In the genomic region with DNA sequence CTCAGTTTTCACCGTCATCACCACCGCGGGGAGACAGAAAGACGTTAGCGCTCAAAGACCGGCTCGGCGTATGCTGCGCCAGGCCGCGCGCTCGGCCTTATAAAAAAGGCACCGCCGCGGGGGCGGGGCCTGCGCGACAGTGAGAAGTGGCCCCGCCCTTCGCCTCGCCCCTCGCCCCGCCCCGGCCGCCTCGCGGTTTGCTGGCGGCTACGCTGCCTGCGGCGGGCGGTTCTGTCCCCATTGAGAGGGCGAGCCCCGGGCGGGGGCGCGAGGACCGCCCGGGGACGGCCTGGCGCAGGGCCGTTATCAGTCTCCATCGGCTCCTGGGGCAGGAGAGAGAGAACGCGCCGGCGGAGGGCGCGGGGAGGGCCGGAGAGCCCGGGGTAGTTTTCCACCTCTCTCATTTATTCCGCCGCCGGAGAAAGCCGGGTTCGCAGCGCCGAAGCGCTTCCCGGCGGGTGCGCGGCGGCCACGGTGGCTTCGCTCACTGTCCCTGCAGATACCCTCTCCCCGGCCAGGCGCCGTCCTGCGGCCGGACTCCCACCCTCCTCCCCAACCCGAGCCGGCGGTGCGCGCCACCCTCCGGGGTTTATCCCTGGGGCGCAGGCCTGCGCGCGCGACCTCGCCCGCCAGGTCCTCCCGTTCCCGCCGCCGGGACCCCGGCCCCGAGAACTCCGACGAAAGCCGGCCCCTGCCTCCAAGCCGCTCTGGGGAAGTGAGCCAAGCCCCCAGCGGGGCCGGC, we compare ENCODE assay signal across 1 cellular context.
A peak's percentile ranks its signal among the peaks of the same experiment; 100 is the strongest.
TF ChIP-seq lines count a peak whose summit lies in the region.

No MANE protein-coding gene starts in this region.

TF ChIP-seq in HEK293, 187 proteins besides CTCF, POLR2A, EP300 and RAD21 (continued from another document and continues in another):
- 0 out of 2 replicates have a peak, but pooled peaks have one; percentile 19 for TF ChIP-seq KLF16 (tag by site-specific recombination; IDR thresholded peaks at IDR 0.05)
- TF ChIP-seq ZIC2 (tag by site-specific recombination; IDR thresholded peaks at IDR 0.05): peak; percentile 89
- TF ChIP-seq, protein P1, sequence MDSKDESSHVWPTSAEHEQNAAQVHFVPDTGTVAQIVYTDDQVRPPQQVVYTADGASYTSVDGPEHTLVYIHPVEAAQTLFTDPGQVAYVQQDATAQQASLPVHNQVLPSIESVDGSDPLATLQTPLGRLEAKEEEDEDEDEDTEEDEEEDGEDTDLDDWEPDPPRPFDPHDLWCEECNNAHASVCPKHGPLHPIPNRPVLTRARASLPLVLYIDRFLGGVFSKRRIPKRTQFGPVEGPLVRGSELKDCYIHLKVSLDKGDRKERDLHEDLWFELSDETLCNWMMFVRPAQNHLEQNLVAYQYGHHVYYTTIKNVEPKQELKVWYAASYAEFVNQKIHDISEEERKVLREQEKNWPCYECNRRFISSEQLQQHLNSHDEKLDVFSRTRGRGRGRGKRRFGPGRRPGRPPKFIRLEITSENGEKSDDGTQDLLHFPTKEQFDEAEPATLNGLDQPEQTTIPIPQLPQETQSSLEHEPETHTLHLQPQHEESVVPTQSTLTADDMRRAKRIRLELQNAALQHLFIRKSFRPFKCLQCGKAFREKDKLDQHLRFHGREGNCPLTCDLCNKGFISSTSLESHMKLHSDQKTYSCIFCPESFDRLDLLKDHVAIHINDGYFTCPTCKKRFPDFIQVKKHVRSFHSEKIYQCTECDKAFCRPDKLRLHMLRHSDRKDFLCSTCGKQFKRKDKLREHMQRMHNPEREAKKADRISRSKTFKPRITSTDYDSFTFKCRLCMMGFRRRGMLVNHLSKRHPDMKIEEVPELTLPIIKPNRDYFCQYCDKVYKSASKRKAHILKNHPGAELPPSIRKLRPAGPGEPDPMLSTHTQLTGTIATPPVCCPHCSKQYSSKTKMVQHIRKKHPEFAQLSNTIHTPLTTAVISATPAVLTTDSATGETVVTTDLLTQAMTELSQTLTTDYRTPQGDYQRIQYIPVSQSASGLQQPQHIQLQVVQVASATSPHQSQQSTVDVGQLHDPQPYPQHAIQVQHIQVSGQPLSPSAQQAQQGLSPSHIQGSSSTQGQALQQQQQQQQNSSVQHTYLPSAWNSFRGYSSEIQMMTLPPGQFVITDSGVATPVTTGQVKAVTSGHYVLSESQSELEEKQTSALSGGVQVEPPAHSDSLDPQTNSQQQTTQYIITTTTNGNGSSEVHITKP (tag by site-specific recombination; IDR thresholded peaks at IDR 0.05): 0 out of 2 replicates have a peak, but pooled peaks have one; percentile 19
- peak; percentile 28; the same call in 1 of the 2 replicates for TF ChIP-seq ZNF777 (tag by site-specific recombination; IDR thresholded peaks at IDR 0.05; ENCODE audit: borderline replicate concordance)
- TF ChIP-seq, protein P2, sequence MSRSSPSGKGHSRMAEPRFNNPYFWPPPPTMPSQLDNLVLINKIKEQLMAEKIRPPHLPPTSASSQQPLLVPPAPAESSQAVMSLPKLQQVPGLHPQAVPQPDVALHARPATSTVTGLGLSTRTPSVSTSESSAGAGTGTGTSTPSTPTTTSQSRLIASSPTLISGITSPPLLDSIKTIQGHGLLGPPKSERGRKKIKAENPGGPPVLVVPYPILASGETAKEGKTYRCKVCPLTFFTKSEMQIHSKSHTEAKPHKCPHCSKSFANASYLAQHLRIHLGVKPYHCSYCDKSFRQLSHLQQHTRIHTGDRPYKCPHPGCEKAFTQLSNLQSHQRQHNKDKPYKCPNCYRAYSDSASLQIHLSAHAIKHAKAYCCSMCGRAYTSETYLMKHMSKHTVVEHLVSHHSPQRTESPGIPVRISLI (tag by site-specific recombination; IDR thresholded peaks at IDR 0.05): peak; percentile 70
- 0 out of 2 replicates have a peak, but pooled peaks have one; percentile 7 for TF ChIP-seq TCF7L2 (IDR thresholded peaks at IDR 0.05; ENCODE audit: borderline replicate concordance, low read depth, low read length)
- TF ChIP-seq ZNF596 (tag by site-specific recombination; IDR thresholded peaks at IDR 0.05): peak; percentile 85
- TF ChIP-seq ZNF335 (tag by site-specific recombination; conservative IDR thresholded peaks at IDR 0.05): peak; percentile 80
- peak; percentile 94 for TF ChIP-seq ZBTB8A (tag by site-specific recombination; IDR thresholded peaks at IDR 0.05)
- TF ChIP-seq, protein P3, sequence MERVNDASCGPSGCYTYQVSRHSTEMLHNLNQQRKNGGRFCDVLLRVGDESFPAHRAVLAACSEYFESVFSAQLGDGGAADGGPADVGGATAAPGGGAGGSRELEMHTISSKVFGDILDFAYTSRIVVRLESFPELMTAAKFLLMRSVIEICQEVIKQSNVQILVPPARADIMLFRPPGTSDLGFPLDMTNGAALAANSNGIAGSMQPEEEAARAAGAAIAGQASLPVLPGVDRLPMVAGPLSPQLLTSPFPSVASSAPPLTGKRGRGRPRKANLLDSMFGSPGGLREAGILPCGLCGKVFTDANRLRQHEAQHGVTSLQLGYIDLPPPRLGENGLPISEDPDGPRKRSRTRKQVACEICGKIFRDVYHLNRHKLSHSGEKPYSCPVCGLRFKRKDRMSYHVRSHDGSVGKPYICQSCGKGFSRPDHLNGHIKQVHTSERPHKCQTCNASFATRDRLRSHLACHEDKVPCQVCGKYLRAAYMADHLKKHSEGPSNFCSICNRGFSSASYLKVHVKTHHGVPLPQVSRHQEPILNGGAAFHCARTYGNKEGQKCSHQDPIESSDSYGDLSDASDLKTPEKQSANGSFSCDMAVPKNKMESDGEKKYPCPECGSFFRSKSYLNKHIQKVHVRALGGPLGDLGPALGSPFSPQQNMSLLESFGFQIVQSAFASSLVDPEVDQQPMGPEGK (tag by site-specific recombination; IDR thresholded peaks at IDR 0.05): peak; percentile 75
- TF ChIP-seq ZNF629 (tag by site-specific recombination; IDR thresholded peaks at IDR 0.05): peak; percentile 50; the same call in 1 of the 2 replicates
- TF ChIP-seq ZNF114 (tag by site-specific recombination; IDR thresholded peaks at IDR 0.05): no peak
- TF ChIP-seq, protein P4, sequence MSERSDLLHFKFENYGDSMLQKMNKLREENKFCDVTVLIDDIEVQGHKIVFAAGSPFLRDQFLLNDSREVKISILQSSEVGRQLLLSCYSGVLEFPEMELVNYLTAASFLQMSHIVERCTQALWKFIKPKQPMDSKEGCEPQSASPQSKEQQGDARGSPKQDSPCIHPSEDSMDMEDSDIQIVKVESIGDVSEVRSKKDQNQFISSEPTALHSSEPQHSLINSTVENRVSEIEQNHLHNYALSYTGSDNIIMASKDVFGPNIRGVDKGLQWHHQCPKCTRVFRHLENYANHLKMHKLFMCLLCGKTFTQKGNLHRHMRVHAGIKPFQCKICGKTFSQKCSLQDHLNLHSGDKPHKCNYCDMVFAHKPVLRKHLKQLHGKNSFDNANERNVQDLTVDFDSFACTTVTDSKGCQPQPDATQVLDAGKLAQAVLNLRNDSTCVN (tag by site-specific recombination; optimal IDR thresholded peaks at IDR 0.05): peak; percentile 98
- TF ChIP-seq, protein P5, sequence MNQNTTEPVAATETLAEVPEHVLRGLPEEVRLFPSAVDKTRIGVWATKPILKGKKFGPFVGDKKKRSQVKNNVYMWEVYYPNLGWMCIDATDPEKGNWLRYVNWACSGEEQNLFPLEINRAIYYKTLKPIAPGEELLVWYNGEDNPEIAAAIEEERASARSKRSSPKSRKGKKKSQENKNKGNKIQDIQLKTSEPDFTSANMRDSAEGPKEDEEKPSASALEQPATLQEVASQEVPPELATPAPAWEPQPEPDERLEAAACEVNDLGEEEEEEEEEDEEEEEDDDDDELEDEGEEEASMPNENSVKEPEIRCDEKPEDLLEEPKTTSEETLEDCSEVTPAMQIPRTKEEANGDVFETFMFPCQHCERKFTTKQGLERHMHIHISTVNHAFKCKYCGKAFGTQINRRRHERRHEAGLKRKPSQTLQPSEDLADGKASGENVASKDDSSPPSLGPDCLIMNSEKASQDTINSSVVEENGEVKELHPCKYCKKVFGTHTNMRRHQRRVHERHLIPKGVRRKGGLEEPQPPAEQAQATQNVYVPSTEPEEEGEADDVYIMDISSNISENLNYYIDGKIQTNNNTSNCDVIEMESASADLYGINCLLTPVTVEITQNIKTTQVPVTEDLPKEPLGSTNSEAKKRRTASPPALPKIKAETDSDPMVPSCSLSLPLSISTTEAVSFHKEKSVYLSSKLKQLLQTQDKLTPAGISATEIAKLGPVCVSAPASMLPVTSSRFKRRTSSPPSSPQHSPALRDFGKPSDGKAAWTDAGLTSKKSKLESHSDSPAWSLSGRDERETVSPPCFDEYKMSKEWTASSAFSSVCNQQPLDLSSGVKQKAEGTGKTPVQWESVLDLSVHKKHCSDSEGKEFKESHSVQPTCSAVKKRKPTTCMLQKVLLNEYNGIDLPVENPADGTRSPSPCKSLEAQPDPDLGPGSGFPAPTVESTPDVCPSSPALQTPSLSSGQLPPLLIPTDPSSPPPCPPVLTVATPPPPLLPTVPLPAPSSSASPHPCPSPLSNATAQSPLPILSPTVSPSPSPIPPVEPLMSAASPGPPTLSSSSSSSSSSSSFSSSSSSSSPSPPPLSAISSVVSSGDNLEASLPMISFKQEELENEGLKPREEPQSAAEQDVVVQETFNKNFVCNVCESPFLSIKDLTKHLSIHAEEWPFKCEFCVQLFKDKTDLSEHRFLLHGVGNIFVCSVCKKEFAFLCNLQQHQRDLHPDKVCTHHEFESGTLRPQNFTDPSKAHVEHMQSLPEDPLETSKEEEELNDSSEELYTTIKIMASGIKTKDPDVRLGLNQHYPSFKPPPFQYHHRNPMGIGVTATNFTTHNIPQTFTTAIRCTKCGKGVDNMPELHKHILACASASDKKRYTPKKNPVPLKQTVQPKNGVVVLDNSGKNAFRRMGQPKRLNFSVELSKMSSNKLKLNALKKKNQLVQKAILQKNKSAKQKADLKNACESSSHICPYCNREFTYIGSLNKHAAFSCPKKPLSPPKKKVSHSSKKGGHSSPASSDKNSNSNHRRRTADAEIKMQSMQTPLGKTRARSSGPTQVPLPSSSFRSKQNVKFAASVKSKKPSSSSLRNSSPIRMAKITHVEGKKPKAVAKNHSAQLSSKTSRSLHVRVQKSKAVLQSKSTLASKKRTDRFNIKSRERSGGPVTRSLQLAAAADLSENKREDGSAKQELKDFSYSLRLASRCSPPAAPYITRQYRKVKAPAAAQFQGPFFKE (tag by site-specific recombination; IDR thresholded peaks at IDR 0.05; ENCODE audit: borderline replicate concordance): no peak
- TF ChIP-seq ZNF664 (tag by site-specific recombination; IDR thresholded peaks at IDR 0.05): no peak
- 0 out of 2 replicates have a peak, but pooled peaks have one; percentile 48 for TF ChIP-seq ZFP37 (tag by site-specific recombination; IDR thresholded peaks at IDR 0.05)
- peak; percentile 39; the same call in 1 of the 2 replicates for TF ChIP-seq ZNF626 (tag by site-specific recombination; IDR thresholded peaks at IDR 0.05)
- peak; percentile 90 for TF ChIP-seq ZNF561 (tag by site-specific recombination; IDR thresholded peaks at IDR 0.05; ENCODE audit: borderline replicate concordance)
- TF ChIP-seq GLI4 (tag by site-specific recombination; IDR thresholded peaks at IDR 0.05): no peak
- 0 out of 2 replicates have a peak, but pooled peaks have one; percentile 17 for TF ChIP-seq ZNF10 (tag by site-specific recombination; IDR thresholded peaks at IDR 0.05)
- TF ChIP-seq, protein P6, sequence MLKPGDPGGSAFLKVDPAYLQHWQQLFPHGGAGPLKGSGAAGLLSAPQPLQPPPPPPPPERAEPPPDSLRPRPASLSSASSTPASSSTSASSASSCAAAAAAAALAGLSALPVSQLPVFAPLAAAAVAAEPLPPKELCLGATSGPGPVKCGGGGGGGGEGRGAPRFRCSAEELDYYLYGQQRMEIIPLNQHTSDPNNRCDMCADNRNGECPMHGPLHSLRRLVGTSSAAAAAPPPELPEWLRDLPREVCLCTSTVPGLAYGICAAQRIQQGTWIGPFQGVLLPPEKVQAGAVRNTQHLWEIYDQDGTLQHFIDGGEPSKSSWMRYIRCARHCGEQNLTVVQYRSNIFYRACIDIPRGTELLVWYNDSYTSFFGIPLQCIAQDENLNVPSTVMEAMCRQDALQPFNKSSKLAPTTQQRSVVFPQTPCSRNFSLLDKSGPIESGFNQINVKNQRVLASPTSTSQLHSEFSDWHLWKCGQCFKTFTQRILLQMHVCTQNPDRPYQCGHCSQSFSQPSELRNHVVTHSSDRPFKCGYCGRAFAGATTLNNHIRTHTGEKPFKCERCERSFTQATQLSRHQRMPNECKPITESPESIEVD (tag by site-specific recombination; IDR thresholded peaks at IDR 0.05): no peak
- peak; percentile 85 for TF ChIP-seq ZNF423 (tag by site-specific recombination; IDR thresholded peaks at IDR 0.05)
- TF ChIP-seq KLF1 (tag by site-specific recombination; IDR thresholded peaks at IDR 0.05): peak; percentile 80
- TF ChIP-seq SETDB1 (IDR thresholded peaks at IDR 0.05; ENCODE audit: insufficient read length, low read length): no peak
- peak; percentile 78 for TF ChIP-seq IKZF3 (tag by site-specific recombination; IDR thresholded peaks at IDR 0.05)
- TF ChIP-seq, protein P7, sequence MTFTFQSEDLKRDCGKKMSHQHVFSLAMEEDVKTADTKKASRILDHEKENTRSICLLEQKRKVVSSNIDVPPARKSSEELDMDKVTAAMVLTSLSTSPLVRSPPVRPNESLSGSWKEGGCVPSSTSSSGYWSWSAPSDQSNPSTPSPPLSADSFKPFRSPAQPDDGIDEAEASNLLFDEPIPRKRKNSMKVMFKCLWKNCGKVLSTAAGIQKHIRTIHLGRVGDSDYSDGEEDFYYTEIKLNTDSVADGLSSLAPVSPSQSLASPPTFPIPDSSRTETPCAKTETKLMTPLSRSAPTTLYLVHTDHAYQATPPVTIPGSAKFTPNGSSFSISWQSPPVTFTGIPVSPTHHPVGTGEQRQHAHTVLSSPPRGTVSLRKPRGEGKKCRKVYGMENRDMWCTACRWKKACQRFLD (tag by site-specific recombination; IDR thresholded peaks at IDR 0.05): no peak
- TF ChIP-seq ZNF48 (tag by site-specific recombination; IDR thresholded peaks at IDR 0.05): no peak
- TF ChIP-seq ZNF76 (tag by site-specific recombination; IDR thresholded peaks at IDR 0.05; ENCODE audit: borderline replicate concordance, low read depth): peak; percentile 5; the same call in 1 of the 2 replicates
- peak; percentile 88 for TF ChIP-seq ZNF341 (tag by site-specific recombination; IDR thresholded peaks at IDR 0.05; ENCODE audit: low read depth)
- 0 out of 2 replicates have a peak, but pooled peaks have one; percentile 20 for TF ChIP-seq ZNF37A (tag by site-specific recombination; IDR thresholded peaks at IDR 0.05)
- TF ChIP-seq, protein P8, sequence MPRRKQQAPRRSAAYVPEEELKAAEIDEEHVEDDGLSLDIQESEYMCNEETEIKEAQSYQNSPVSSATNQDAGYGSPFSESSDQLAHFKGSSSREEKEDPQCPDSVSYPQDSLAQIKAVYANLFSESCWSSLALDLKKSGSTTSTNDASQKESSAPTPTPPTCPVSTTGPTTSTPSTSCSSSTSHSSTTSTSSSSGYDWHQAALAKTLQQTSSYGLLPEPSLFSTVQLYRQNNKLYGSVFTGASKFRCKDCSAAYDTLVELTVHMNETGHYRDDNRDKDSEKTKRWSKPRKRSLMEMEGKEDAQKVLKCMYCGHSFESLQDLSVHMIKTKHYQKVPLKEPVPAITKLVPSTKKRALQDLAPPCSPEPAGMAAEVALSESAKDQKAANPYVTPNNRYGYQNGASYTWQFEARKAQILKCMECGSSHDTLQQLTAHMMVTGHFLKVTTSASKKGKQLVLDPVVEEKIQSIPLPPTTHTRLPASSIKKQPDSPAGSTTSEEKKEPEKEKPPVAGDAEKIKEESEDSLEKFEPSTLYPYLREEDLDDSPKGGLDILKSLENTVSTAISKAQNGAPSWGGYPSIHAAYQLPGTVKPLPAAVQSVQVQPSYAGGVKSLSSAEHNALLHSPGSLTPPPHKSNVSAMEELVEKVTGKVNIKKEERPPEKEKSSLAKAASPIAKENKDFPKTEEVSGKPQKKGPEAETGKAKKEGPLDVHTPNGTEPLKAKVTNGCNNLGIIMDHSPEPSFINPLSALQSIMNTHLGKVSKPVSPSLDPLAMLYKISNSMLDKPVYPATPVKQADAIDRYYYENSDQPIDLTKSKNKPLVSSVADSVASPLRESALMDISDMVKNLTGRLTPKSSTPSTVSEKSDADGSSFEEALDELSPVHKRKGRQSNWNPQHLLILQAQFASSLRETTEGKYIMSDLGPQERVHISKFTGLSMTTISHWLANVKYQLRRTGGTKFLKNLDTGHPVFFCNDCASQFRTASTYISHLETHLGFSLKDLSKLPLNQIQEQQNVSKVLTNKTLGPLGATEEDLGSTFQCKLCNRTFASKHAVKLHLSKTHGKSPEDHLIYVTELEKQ (tag by site-specific recombination; IDR thresholded peaks at IDR 0.05; ENCODE audit: borderline replicate concordance): no peak
